18 cellular contexts compared by ENCODE assay signal in genomic region chr22:47626428-47627390, GRCh38.
A peak's percentile ranks its signal among the peaks of the same experiment; 100 is the strongest.
DNase-seq lines count a peak whose midpoint lies in the region; ATAC-seq, FAIRE-seq and TF ChIP-seq lines count a peak whose summit lies in the region.
"Had no signal": no experiment of that assay in that cellular context is flagged by ENCODE, and none has a peak within 500 bp of the region (broad histone marks: within the 10 kb centered on the region; RNA-seq: fewer than 3 reads in every experiment).

No MANE protein-coding gene starts in this region.

- peaks cover 9% of the 10 kb centered on the region; the same call in 1 of the 2 replicates for H3K23me2 ChIP-seq in H1 (ENCODE audit: low read depth, low read length)

- H4K20me1 ChIP-seq in H1 (replicated peaks in 1 of 2; ENCODE audit: control insufficient read depth in 1 of 2, insufficient read depth in 2 of 2, low read length in 2 of 2) = peaks cover 0 to 5% of the 10 kb centered on the region in 2 experiments

- H3K79me1 ChIP-seq in H1 (ENCODE audit: low read depth, low read length) = no peaks in the 10 kb centered on the region

- H3K4me2 ChIP-seq in H1 (ENCODE audit: insufficient read depth in 1 of 2, low read depth in 2 of 2, low read length in 2 of 2) = no peak overlapping the region

- TF ChIP-seq POLR2A in H1 (IDR thresholded peaks at IDR 0.05; ENCODE audit: control extremely low read depth in 1 of 2, low read depth in 2 of 2, low read length in 2 of 2) (no peak), vagina (IDR thresholded peaks at IDR 0.05) (no peak)

- H3K9ac ChIP-seq in H1 (replicated peaks in 1 of 4; ENCODE audit: extremely low read depth in 1 of 4, low read depth in 3 of 4, low read length in 3 of 4) = no peak overlapping the region

- no peak overlapping the region for H3K4me3 ChIP-seq in H1 (ENCODE audit: extremely low read depth in 1 of 4, insufficient read depth in 2 of 4, low read depth in 3 of 4, low read length in 4 of 4)
- H3K4me3 ChIP-seq in vagina = no peak overlapping the region
- H3K4me3 ChIP-seq: GM12878 had no signal

- whole genome bisulfite sequencing in H1 (ENCODE audit: extremely low coverage in 1 of 2, insufficient coverage in 1 of 2, insufficient read length in 1 of 2, insufficient replicate concordance in 2 of 2, low coverage in 1 of 2, low lambda C conversion rate in 2 of 2, missing lambda C conversion rate in 1 of 2), 2 experiments = 89% methylated on average over 13 of the region's 15 CpGs; no CpG with 5 or more reads in 1 of the 2 experiments

- H3K27me3 ChIP-seq in H1 (replicated peaks in 1 of 4; ENCODE audit: control insufficient read depth in 3 of 4, extremely low read depth in 1 of 4, insufficient read depth in 3 of 4, low read length in 3 of 4) (no peaks in the 10 kb centered on the region), vagina (no peaks in the 10 kb centered on the region)

- no peak overlapping the region for H2AFZ ChIP-seq in H1 (ENCODE audit: low read length)

- TF ChIP-seq CTCF in H1 (IDR thresholded peaks at IDR 0.05; ENCODE audit: control extremely low read depth in 1 of 3, insufficient read depth in 1 of 3, low read depth in 1 of 3, low read length in 3 of 3) = peak; percentile 36 to 40 (median 38)
- TF ChIP-seq CTCF in vagina (IDR thresholded peaks at IDR 0.05) = no peak

- H3K79me2 ChIP-seq in H1 (ENCODE audit: control insufficient read depth in 1 of 2, insufficient read depth in 2 of 2, low read length in 2 of 2) = no peaks in the 10 kb centered on the region

- POLR2A ChIA-PET in H1 (lab: Charles Lee; ENCODE audit: partially characterized antibody) = no interaction called here

- intact Hi-C loops in vagina (cut with DNase I) = no loop called here

- FAIRE-seq in H1 (lab: Jason Lieb, UNC) (no peak), RCC 7860 (lab: Jason Lieb, UNC) (no peak)
- FAIRE-seq: frontal cortex, GM12878 had no signal

- no peak overlapping the region for H3K14ac ChIP-seq in H1 (ENCODE audit: insufficient read length)

- peaks cover 0 to 4% of the 10 kb centered on the region in 2 experiments; a peak in 1 of 4 replicates for H3K9me3 ChIP-seq in H1 (ENCODE audit: insufficient read depth in 2 of 2, low read depth in 1 of 2, low read length in 1 of 2)
- no peaks in the 10 kb centered on the region for H3K9me3 ChIP-seq in vagina

- H4K91ac ChIP-seq in H1 (replicated peaks; ENCODE audit: insufficient read length, low read length) = no peak overlapping the region

- H3K23ac ChIP-seq in H1 (ENCODE audit: insufficient read length) = no peak overlapping the region

- CTCF ChIA-PET in H1 (lab: Charles Lee; ENCODE audit: partially characterized antibody) = interaction anchor here (0.6 to 2.4 kb wide), 3 partner anchors 153 to 195 kb away, joined by 3 to 8 read pairs (median 3); no protein-coding TSS in a partner anchor

- peak; percentile 56 to 70 for TF ChIP-seq RAD21 in H1 (IDR thresholded peaks at IDR 0.05 in 1 of 2, conservative IDR thresholded peaks at IDR 0.05 in 1 of 2; ENCODE audit: low read depth in 2 of 2, low read length in 2 of 2)

- no peak overlapping the region for H2BK120ac ChIP-seq in H1 (replicated peaks; ENCODE audit: low read depth, low read length)

- H3K18ac ChIP-seq in H1 (ENCODE audit: extremely low read depth, low read length) = no peak overlapping the region

- ATAC-seq in GM18868 (IDR thresholded peaks at IDR 0.05; ENCODE audit: unreplicated experiment) = no peak
- ATAC-seq: activated CD4-positive, CD25-positive, alpha-beta regulatory T cell treated with anti-CD3 and anti-CD28 coated beads, Interleukin-2, amount 50 U/mL, for 24 hours; GM12878; left colon; sciatic nerve had no signal

- H2BK15ac ChIP-seq in H1 (ENCODE audit: low read length) = no peak overlapping the region

- H4K5ac ChIP-seq in H1 (ENCODE audit: insufficient read length, low read depth, low read length) = no peak overlapping the region

- no peak overlapping the region; the same call in 1 of the 2 replicates for H4K8ac ChIP-seq in H1 (ENCODE audit: extremely low read depth, insufficient read depth, low read length)

- no peak overlapping the region for H2BK20ac ChIP-seq in H1 (ENCODE audit: low read length)

- H3K4me1 ChIP-seq in H1 (replicated peaks in 1 of 4; ENCODE audit: control insufficient read depth in 3 of 4, insufficient read depth in 4 of 4, low read length in 3 of 4) (no peaks in the 10 kb centered on the region), vagina (no peaks in the 10 kb centered on the region)

- no peak overlapping the region for H2BK12ac ChIP-seq in H1 (ENCODE audit: low read depth, low read length)

- no peak overlapping the region for H3K4ac ChIP-seq in H1 (replicated peaks; ENCODE audit: insufficient read length, low read depth, low read length)

- H3K36me3 ChIP-seq in H1 (ENCODE audit: control insufficient read depth in 2 of 4, insufficient read depth in 4 of 4, low read length in 3 of 4) = no peaks in the 10 kb centered on the region
- no peaks in the 10 kb centered on the region for H3K36me3 ChIP-seq in vagina

- TF ChIP-seq EP300 in H1 (IDR thresholded peaks at IDR 0.05; ENCODE audit: borderline replicate concordance in 1 of 2, low read depth in 2 of 2, low read length in 2 of 2) = no peak

- H3K27ac ChIP-seq in H1 (ENCODE audit: low read depth, low read length) (no peak overlapping the region), vagina (no peak overlapping the region)

- H2AK5ac ChIP-seq in H1 (ENCODE audit: low read depth, low read length) = no peak overlapping the region; the same call in 1 of the 2 replicates

- no peak overlapping the region for H2BK5ac ChIP-seq in H1 (ENCODE audit: low read depth, low read length)

- DNase-seq in activated effector memory CD4-positive, alpha-beta T cell treated with anti-CD3 and anti-CD28 coated beads, Interleukin-2, amount 50 U/mL, for 16 hours = peak; percentile 53
- no peak for DNase-seq in activated effector memory CD4-positive, alpha-beta T cell treated with Interleukin-2 at 50 U/mL for 16 hours
- DNase-seq in NCI-H1694 treated with DMSO at 0.1 percent for 48 hours (lab: John Stamatoyannopoulos, UW) (peak; percentile 24), H1 (ENCODE audit: low read depth in 1 of 2, low spot score in 2 of 2) (no peak), vagina (ENCODE audit: extremely low spot score in 2 of 2) (peak; percentile 70 to 81), NCI-H1092 treated with DMSO at 0.1 percent for 48 hours (lab: John Stamatoyannopoulos, UW) (no peak), RCC 7860 (ENCODE audit: low spot score) (no peak)
- DNase-seq: activated gamma-delta T cell treated with Interleukin-2 at 50 U/mL for 16 hours; CD8-positive, alpha-beta memory T cell; left colon; NCI-H1105 treated with DMSO at 0.1 percent for 48 hours; SIG-M5; stimulated activated CD4-positive, alpha-beta T cell treated with anti-CD3 and anti-CD28 coated beads, Interleukin-2, amount 100 ng/mL, for 24 hours had no signal

- H3K56ac ChIP-seq in H1 (replicated peaks; ENCODE audit: insufficient read length, low read depth, low read length) = no peak overlapping the region

TF ChIP-seq in H1, 55 proteins besides CTCF, POLR2A, EP300 and RAD21 (continues in another document):
- no peak for TF ChIP-seq KDM4A (IDR thresholded peaks at IDR 0.05; ENCODE audit: low read depth, low read length, severe bottlenecking)
- no peak for TF ChIP-seq USF2 (IDR thresholded peaks at IDR 0.05; ENCODE audit: low read length)
- TF ChIP-seq KDM5A (IDR thresholded peaks at IDR 0.05; ENCODE audit: low read length) = no peak
- no peak for TF ChIP-seq SP2 (IDR thresholded peaks at IDR 0.05; ENCODE audit: low read length)
- TF ChIP-seq CHD2 (IDR thresholded peaks at IDR 0.05; ENCODE audit: low read length) = no peak
- no peak for TF ChIP-seq HDAC6 (IDR thresholded peaks at IDR 0.05; ENCODE audit: low read depth, low read length)
- no peak for TF ChIP-seq POU5F1 (IDR thresholded peaks at IDR 0.05; ENCODE audit: low read depth, low read length)
- TF ChIP-seq ATF3 (IDR thresholded peaks at IDR 0.05; ENCODE audit: insufficient read depth, low read depth, low read length) = no peak
- no peak for TF ChIP-seq POLR2AphosphoS5 (IDR thresholded peaks at IDR 0.05; ENCODE audit: low read depth, low read length)
- no peak for TF ChIP-seq ATF2 (IDR thresholded peaks at IDR 0.05; ENCODE audit: low read length)
- no peak for TF ChIP-seq SAP30 (IDR thresholded peaks at IDR 0.05; ENCODE audit: insufficient read depth, insufficient replicate concordance, low read length)
- no peak for TF ChIP-seq BRCA1 (IDR thresholded peaks at IDR 0.05; ENCODE audit: low read depth, low read length)
- no peak for TF ChIP-seq SIRT6 (IDR thresholded peaks at IDR 0.05; ENCODE audit: low read length)

Comparison
In these comparisons a context has a peak if more than half of its experiments do, and no peak if none do; other contexts are left out.
1. DNase-seq: peak in activated effector memory CD4-positive, alpha-beta T cell treated with anti-CD3 and anti-CD28 coated beads, Interleukin-2, amount 50 U/mL, for 16 hours (single experiment), NCI-H1694 treated with DMSO at 0.1 percent for 48 hours (single experiment) and vagina (2 of 2); none in activated effector memory CD4-positive, alpha-beta T cell treated with Interleukin-2 at 50 U/mL for 16 hours (single experiment), H1 (0 of 2), NCI-H1092 treated with DMSO at 0.1 percent for 48 hours (single experiment) and RCC 7860 (single experiment).
2. CTCF ChIP-seq: peak in H1 (3 of 3); none in vagina (0 of 3).